In genomic region chr12:57229634-57230380, GRCh38 we compare ENCODE assay signal across 8 cellular contexts. TPM values are rescaled to one million over a fixed set of nuclear protein-coding genes. Genes with fewer than 3 reads are reported as not detected.
A peak's percentile ranks its signal among the peaks of the same experiment; 100 is the strongest.
DNase-seq lines count a peak whose midpoint lies in the region; ATAC-seq and TF ChIP-seq lines count a peak whose summit lies in the region.

SHMT2 (plus strand) TSS chr12:57229711; CDS start chr12:57229779, 68 bp downstream.

- no peak for TF ChIP-seq EP300 in neural cell (conservative IDR thresholded peaks at IDR 0.05; ENCODE audit: poor library complexity, severe bottlenecking)

- no peaks in the 10 kb centered on the region for H3K9me3 ChIP-seq in DOHH2 (ENCODE audit: control insufficient read depth, insufficient read depth, low read length)
- H3K9me3 ChIP-seq in MM.1S (replicated peaks; ENCODE audit: insufficient read depth, low read length): no peaks in the 10 kb centered on the region
- no peaks in the 10 kb centered on the region for H3K9me3 ChIP-seq in neural cell (ENCODE audit: low read length)

- no peak for TF ChIP-seq CTCF in DOHH2 (IDR thresholded peaks at IDR 0.05; ENCODE audit: low read depth, low read length, poor library complexity, severe bottlenecking)
- TF ChIP-seq CTCF in MM.1S (IDR thresholded peaks at IDR 0.05; ENCODE audit: low read length): no peak
- no peak for TF ChIP-seq CTCF in foreskin fibroblast (IDR thresholded peaks at IDR 0.05; ENCODE audit: low read depth, low read length)
- no peak for TF ChIP-seq CTCF in neural cell (IDR thresholded peaks at IDR 0.05; ENCODE audit: poor library complexity, severe bottlenecking)

- TF ChIP-seq RAD21 in neural cell (conservative IDR thresholded peaks at IDR 0.05): no peak

- peak within 1 kb of the TSS; percentile 99 to 100 for H3K27ac Mint-ChIP-seq in stimulated activated naive CD8-positive, alpha-beta T cell treated with anti-CD3 and anti-CD28 coated beads, Interleukin-15, amount 100 ng/mL, for 72 hours

- H3K4me1 Mint-ChIP-seq in stimulated activated naive CD8-positive, alpha-beta T cell treated with anti-CD3 and anti-CD28 coated beads, Interleukin-15, amount 100 ng/mL, for 72 hours: peaks cover 97% of the 10 kb centered on the region

- peak; percentile 69 for ATAC-seq in stimulated activated naive CD8-positive, alpha-beta T cell treated with anti-CD3 and anti-CD28 coated beads, Interleukin-15, amount 100 ng/mL, for 72 hours

- H3K27me3 Mint-ChIP-seq in stimulated activated naive CD8-positive, alpha-beta T cell treated with anti-CD3 and anti-CD28 coated beads, Interleukin-15, amount 100 ng/mL, for 72 hours: peaks cover 32% of the 10 kb centered on the region

- H3K79me2 ChIP-seq in DOHH2 (ENCODE audit: control insufficient read depth, low read length): peaks cover 41% of the 10 kb centered on the region
- H3K79me2 ChIP-seq in MM.1S (ENCODE audit: low read length): peaks cover 31% of the 10 kb centered on the region
- H3K79me2 ChIP-seq in neural cell (replicated peaks; ENCODE audit: insufficient read depth, low read length): no peaks in the 10 kb centered on the region

- no peaks in the 10 kb centered on the region for H3K9me3 Mint-ChIP-seq in stimulated activated naive CD8-positive, alpha-beta T cell treated with anti-CD3 and anti-CD28 coated beads, Interleukin-15, amount 100 ng/mL, for 72 hours

- H3K9ac ChIP-seq in MM.1S (ENCODE audit: low read length) (peak within 1 kb of the TSS; percentile 90), neural cell (ENCODE audit: low read length) (peak within 1 kb of the TSS; percentile 62)

- H3K27ac ChIP-seq in DOHH2 (ENCODE audit: low read depth, low read length): peak within 1 kb of the TSS; percentile 95
- peak within 1 kb of the TSS; percentile 79 for H3K27ac ChIP-seq in MM.1S (ENCODE audit: low read length)
- H3K27ac ChIP-seq in neural cell (ENCODE audit: low read length): no peak within 1 kb of the TSS

- H4K20me1 ChIP-seq in DOHH2 (ENCODE audit: control insufficient read depth, insufficient read depth, low read depth, low read length) (peaks cover 23% of the 10 kb centered on the region; the same call in 1 of the 2 replicates), MM.1S (ENCODE audit: insufficient read depth, low read length) (no peaks in the 10 kb centered on the region), neural cell (ENCODE audit: insufficient read depth) (no peaks in the 10 kb centered on the region)

- H3K4me2 ChIP-seq in DOHH2 (ENCODE audit: low read length) (peak within 1 kb of the TSS; percentile 98), MM.1S (ENCODE audit: low read depth, low read length) (peak within 1 kb of the TSS; percentile 97), neural cell (ENCODE audit: low read length) (peak within 1 kb of the TSS; percentile 83)

- DNase-seq in GOT3 (lab: John Stamatoyannopoulos, UW) (peak; percentile 100), MM.1S (peak; percentile 97), SHP77 treated with DMSO at 0.1 percent for 48 hours (lab: John Stamatoyannopoulos, UW) (peak; percentile 93), foreskin fibroblast (peak; percentile 90 to 98)
- DNase-seq in activated effector memory CD4-positive, alpha-beta T cell treated with Interleukin-2 at 50 U/mL for 16 hours: peak; percentile 82
- DNase-seq in stimulated activated naive CD8-positive, alpha-beta T cell treated with anti-CD3 and anti-CD28 coated beads, Interleukin-15, amount 100 ng/mL, for 72 hours: peak; percentile 87 to 94

- peak within 1 kb of the TSS; percentile 96 to 99 for H3K4me3 Mint-ChIP-seq in stimulated activated naive CD8-positive, alpha-beta T cell treated with anti-CD3 and anti-CD28 coated beads, Interleukin-15, amount 100 ng/mL, for 72 hours

- H3F3A ChIP-seq in DOHH2 (ENCODE audit: control insufficient read depth, insufficient read depth) (peaks cover 49% of the 10 kb centered on the region), MM.1S (ENCODE audit: insufficient read depth, low read length) (no peaks in the 10 kb centered on the region), neural cell (ENCODE audit: insufficient read depth, low read length, poor library complexity, severe bottlenecking) (no peaks in the 10 kb centered on the region)

- H3K27me3 ChIP-seq in DOHH2 (ENCODE audit: control insufficient read depth, low read length) (no peaks in the 10 kb centered on the region), MM.1S (replicated peaks; ENCODE audit: insufficient read depth, low read length) (peaks cover 4% of the 10 kb centered on the region), neural cell (ENCODE audit: insufficient read depth, low read depth, low read length) (peaks cover 31% of the 10 kb centered on the region)

- H2AFZ ChIP-seq in MM.1S (ENCODE audit: low read length) (peak within 1 kb of the TSS; percentile 74), neural cell (ENCODE audit: low read depth, low read length) (peak within 1 kb of the TSS; percentile 27)

- H3K36me3 ChIP-seq in DOHH2 (ENCODE audit: control insufficient read depth, low read length) (peaks cover 53% of the 10 kb centered on the region), MM.1S (replicated peaks; ENCODE audit: insufficient read depth, low read length) (0 out of 2 replicates have a peak, but pooled peaks cover 15% of the 10 kb centered on the region), neural cell (ENCODE audit: insufficient read depth, low read length) (no peaks in the 10 kb centered on the region)

- H3K9me2 ChIP-seq in DOHH2 (replicated peaks; ENCODE audit: control insufficient read depth, low read length) (no peaks in the 10 kb centered on the region), MM.1S (replicated peaks; ENCODE audit: insufficient read depth, low read length) (no peaks in the 10 kb centered on the region), neural cell (ENCODE audit: insufficient read depth, low read length) (no peaks in the 10 kb centered on the region)

- H3K4me3 ChIP-seq in DOHH2 (ENCODE audit: low read length) (peak within 1 kb of the TSS; percentile 91), MM.1S (ENCODE audit: low read length) (peak within 1 kb of the TSS; percentile 87), foreskin fibroblast (ENCODE audit: low read depth in 1 of 2, low read length in 2 of 2) (peak within 1 kb of the TSS; percentile 74 to 81), neural cell (ENCODE audit: low read length) (peak within 1 kb of the TSS; percentile 79)

- peaks cover 90% of the 10 kb centered on the region for H3K4me1 ChIP-seq in DOHH2 (ENCODE audit: control insufficient read depth, low read length)
- H3K4me1 ChIP-seq in MM.1S (ENCODE audit: low read length): peaks cover 20% of the 10 kb centered on the region

TF ChIP-seq in neural cell, 6 proteins besides CTCF, POLR2A, EP300 and RAD21:
- TF ChIP-seq MXI1 (conservative IDR thresholded peaks at IDR 0.05; ENCODE audit: poor library complexity, severe bottlenecking) (peak; percentile 93), EZH2 (IDR thresholded peaks at IDR 0.05; ENCODE audit: borderline replicate concordance, insufficient read depth, low read length, poor library complexity, severe bottlenecking) (no peak), REST (IDR thresholded peaks at IDR 0.05; ENCODE audit: borderline replicate concordance) (no peak), POLR2AphosphoS5 (IDR thresholded peaks at IDR 0.05) (peak; percentile 39), SMC3 (conservative IDR thresholded peaks at IDR 0.05; ENCODE audit: poor library complexity) (no peak), TAF1 (IDR thresholded peaks at IDR 0.05; ENCODE audit: low read depth) (no peak)
TF ChIP-seq in neural cell: peak in this region for 2.

RNA-seq across cellular contexts. Expression of gene SHMT2, which starts in this region (rescaled TPM):
- polyA plus RNA-seq in neural cell: 38.2 and 42.2 TPM in 2 replicates
- polyA minus RNA-seq in neural cell: 19.0 and 22.9 TPM in 2 replicates
